ENCODE assay signal across 1 cellular context in genomic region chr6:20661721-20662120, GRCh38.
A peak's percentile ranks its signal among the peaks of the same experiment; 100 is the strongest.
TF ChIP-seq lines count a peak whose summit lies in the region.

No MANE protein-coding gene starts in this region.

TF ChIP-seq in HEK293, 187 proteins besides CTCF, POLR2A, EP300 and RAD21 (continued from another document and continues in another):
- TF ChIP-seq ZNF791 (tag by site-specific recombination; IDR thresholded peaks at IDR 0.05) (no peak), ZNF350 (tag by site-specific recombination; IDR thresholded peaks at IDR 0.05) (no peak), ZNF521 (tag by site-specific recombination; IDR thresholded peaks at IDR 0.05) (no peak), ZBTB7A (tag by site-specific recombination; IDR thresholded peaks at IDR 0.05; ENCODE audit: low read depth) (no peak), BCL6B (tag by site-specific recombination; IDR thresholded peaks at IDR 0.05) (no peak), ZNF558 (tag by site-specific recombination; IDR thresholded peaks at IDR 0.05) (no peak), BCL11A (tag by site-specific recombination; IDR thresholded peaks at IDR 0.05; ENCODE audit: low read depth) (no peak), KLF7 (tag by site-specific recombination; IDR thresholded peaks at IDR 0.05; ENCODE audit: borderline replicate concordance) (no peak), PRDM2 (tag by site-specific recombination; IDR thresholded peaks at IDR 0.05; ENCODE audit: borderline replicate concordance) (no peak), YY1 (tag by site-specific recombination; IDR thresholded peaks at IDR 0.05) (no peak), ZNF747 (tag by site-specific recombination; IDR thresholded peaks at IDR 0.05) (no peak), ZNF704 (tag by site-specific recombination; IDR thresholded peaks at IDR 0.05) (no peak), HOXA7 (CRISPR knock-in tag; IDR thresholded peaks at IDR 0.05; ENCODE audit: borderline replicate concordance) (no peak), ZNF629 (tag by site-specific recombination; IDR thresholded peaks at IDR 0.05) (peak; percentile 63), ZNF274 (IDR thresholded peaks at IDR 0.05; ENCODE audit: low read length) (no peak), ZNF274 (tag by site-specific recombination; IDR thresholded peaks at IDR 0.05; ENCODE audit: borderline replicate concordance) (no peak), ZBTB21 (tag by site-specific recombination; IDR thresholded peaks at IDR 0.05) (no peak), ZNF645 (tag by site-specific recombination; IDR thresholded peaks at IDR 0.05) (no peak), ZNF707 (tag by site-specific recombination; IDR thresholded peaks at IDR 0.05) (no peak), ZNF561 (tag by site-specific recombination; IDR thresholded peaks at IDR 0.05; ENCODE audit: borderline replicate concordance) (no peak), ZNF354C (tag by site-specific recombination; IDR thresholded peaks at IDR 0.05; ENCODE audit: borderline replicate concordance, low read depth) (no peak), GLI4 (tag by site-specific recombination; IDR thresholded peaks at IDR 0.05) (no peak), ZNF610 (tag by site-specific recombination; IDR thresholded peaks at IDR 0.05; ENCODE audit: borderline replicate concordance) (no peak), ZNF626 (tag by site-specific recombination; IDR thresholded peaks at IDR 0.05) (no peak), ZNF248 (tag by site-specific recombination; IDR thresholded peaks at IDR 0.05) (no peak), ZNF26 (tag by site-specific recombination; IDR thresholded peaks at IDR 0.05) (no peak), ZFP3 (tag by site-specific recombination; IDR thresholded peaks at IDR 0.05; ENCODE audit: low read depth) (no peak), AEBP2 (tag by site-specific recombination; IDR thresholded peaks at IDR 0.05; ENCODE audit: borderline replicate concordance) (no peak), ZSCAN16 (tag by site-specific recombination; IDR thresholded peaks at IDR 0.05) (no peak), ZNF311 (tag by site-specific recombination; IDR thresholded peaks at IDR 0.05; ENCODE audit: borderline replicate concordance) (no peak), ELK4 (IDR thresholded peaks at IDR 0.05; ENCODE audit: borderline replicate concordance, low read depth, low read length) (no peak), ZBTB10 (tag by site-specific recombination; IDR thresholded peaks at IDR 0.05) (no peak), ZNF664 (tag by site-specific recombination; IDR thresholded peaks at IDR 0.05) (no peak), ZBTB44 (tag by site-specific recombination; IDR thresholded peaks at IDR 0.05) (peak; percentile 95), ZNF266 (tag by site-specific recombination; IDR thresholded peaks at IDR 0.05; ENCODE audit: low read depth) (no peak), ZBTB26 (tag by site-specific recombination; optimal IDR thresholded peaks at IDR 0.05) (no peak), ZNF223 (tag by site-specific recombination; IDR thresholded peaks at IDR 0.05) (no peak), ZSCAN23 (tag by site-specific recombination; IDR thresholded peaks at IDR 0.05) (no peak)
